ENCODE assay signal across 8 cellular contexts in the genomic region with DNA sequence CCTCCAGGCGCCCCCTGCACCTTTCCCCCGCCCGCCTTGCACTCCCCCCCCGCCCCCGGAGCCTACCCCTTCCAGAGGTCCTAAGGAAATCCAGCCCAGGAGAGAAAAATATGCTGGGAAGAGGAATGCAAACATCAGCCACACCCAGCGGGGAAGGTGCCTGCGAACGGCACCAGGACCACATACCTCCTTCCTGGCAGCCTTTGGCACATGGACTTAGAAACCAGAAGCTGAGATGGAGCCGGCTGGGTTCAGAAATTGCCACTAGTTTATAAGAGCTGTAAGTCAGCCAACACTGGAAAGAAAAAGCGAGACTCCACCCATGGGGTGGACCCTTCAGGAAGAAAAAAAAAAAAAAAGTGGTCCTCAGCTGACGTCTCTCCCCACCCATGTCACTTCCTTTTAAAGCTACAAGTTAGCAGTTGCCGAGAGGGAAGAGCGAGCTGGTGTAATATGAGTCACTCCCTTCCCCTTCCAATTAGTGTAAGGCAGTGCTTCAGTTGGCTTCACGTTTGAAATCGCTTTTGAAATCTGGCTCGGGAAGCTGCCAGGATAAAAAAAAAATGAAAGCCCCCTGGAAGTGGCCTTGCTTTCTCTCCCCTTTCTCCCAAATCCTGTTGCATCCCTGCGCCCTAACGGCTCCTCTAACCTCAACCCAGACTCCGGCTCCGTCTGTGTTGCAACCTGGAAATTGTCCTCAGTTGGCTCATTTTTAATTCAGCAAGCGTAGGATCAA. TPM values are rescaled to one million over a fixed set of nuclear protein-coding genes. Genes with fewer than 3 reads are reported as not detected.
DNase-seq lines count a peak whose midpoint lies in the region; ATAC-seq, FAIRE-seq and TF ChIP-seq lines count a peak whose summit lies in the region.

A gene with protein sequence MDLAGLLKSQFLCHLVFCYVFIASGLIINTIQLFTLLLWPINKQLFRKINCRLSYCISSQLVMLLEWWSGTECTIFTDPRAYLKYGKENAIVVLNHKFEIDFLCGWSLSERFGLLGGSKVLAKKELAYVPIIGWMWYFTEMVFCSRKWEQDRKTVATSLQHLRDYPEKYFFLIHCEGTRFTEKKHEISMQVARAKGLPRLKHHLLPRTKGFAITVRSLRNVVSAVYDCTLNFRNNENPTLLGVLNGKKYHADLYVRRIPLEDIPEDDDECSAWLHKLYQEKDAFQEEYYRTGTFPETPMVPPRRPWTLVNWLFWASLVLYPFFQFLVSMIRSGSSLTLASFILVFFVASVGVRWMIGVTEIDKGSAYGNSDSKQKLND (minus strand): TSS at position 310 of the 736 bp plus-strand sequence. CDS start 41,848 bp downstream, outside the sequence.

- H3K9ac ChIP-seq in BLaER1 (peak within 1 kb of the TSS; percentile 67), HepG2 (ENCODE audit: insufficient read depth, low read depth, low read length) (no peak within 1 kb of the TSS)

- H4K20me1 ChIP-seq in BLaER1 (0 out of 2 replicates have a peak, but pooled peaks cover 6% of the 10 kb centered on the region), HepG2 (ENCODE audit: insufficient read depth, low read length) (no peaks in the 10 kb centered on the region)

- H3K4me1 ChIP-seq in BLaER1 (peaks cover 30% of the 10 kb centered on the region), HepG2 (ENCODE audit: insufficient read depth, low read length) (no peaks in the 10 kb centered on the region)

- in situ Hi-C loops in HepG2 (cut with HindIII; ENCODE audit: extremely low pct_ligation_motif_present, low pct_unique_long_range_greater_than_20kb) = no loop called here

- peak within 1 kb of the TSS; percentile 88 for H3K4me2 ChIP-seq in BLaER1
- H3K4me2 ChIP-seq in HepG2 (ENCODE audit: low read depth, low read length) = peak within 1 kb of the TSS; percentile 34; the same call in 1 of the 2 replicates

- H3K4me3 ChIP-seq in BLaER1 = peak within 1 kb of the TSS; percentile 71
- H3K4me3 ChIP-seq in HepG2 (replicated peaks in 1 of 3; ENCODE audit: insufficient read depth in 1 of 3, low read depth in 2 of 3, low read length in 3 of 3) = no peak within 1 kb of the TSS

- H3K79me2 ChIP-seq in HepG2 (ENCODE audit: insufficient read depth, low read length) = no peaks in the 10 kb centered on the region

- POLR2A ChIA-PET in HepG2 (lab: Yijun Ruan, JAX) = no interaction called here

- H3K4me1 Mint-ChIP-seq in activated CD4-positive, alpha-beta T cell treated with anti-CD3 and anti-CD28 coated beads, Interleukin-2, amount 10 ng/mL, durations not matched to agents 24 days and 14 days = peaks cover 26% of the 10 kb centered on the region

- TF ChIP-seq EP300 in HepG2 (IDR thresholded peaks at IDR 0.05; ENCODE audit: low read depth in 2 of 2, low read length in 2 of 2) (no peak), HepG2 (CRISPR knock-in tag; IDR thresholded peaks at IDR 0.05; ENCODE audit: borderline replicate concordance) (no peak)

- peak; percentile 99 for ATAC-seq in HG03442 (IDR thresholded peaks at IDR 0.05; ENCODE audit: unreplicated experiment)
- ATAC-seq in HepG2 = peak; percentile 77

- no TSS peak for BruUV-seq in HepG2 (replicated peaks; lab: Mats Ljungman, UMichigan)

- H3K36me3 ChIP-seq in BLaER1 = peaks cover 7% of the 10 kb centered on the region; the same call in 1 of the 2 replicates
- no peaks in the 10 kb centered on the region for H3K36me3 ChIP-seq in HepG2 (replicated peaks in 1 of 2; ENCODE audit: control insufficient read depth in 1 of 2, insufficient read depth in 2 of 2, low read length in 2 of 2)

- H2AFZ ChIP-seq in HepG2 (ENCODE audit: low read length) = no peak within 1 kb of the TSS

- no peak for TF ChIP-seq CTCF in HepG2 (CRISPR knock-in tag; IDR thresholded peaks at IDR 0.05)

- peaks cover 7% of the 10 kb centered on the region for H3K36me3 Mint-ChIP-seq in activated CD4-positive, alpha-beta T cell treated with anti-CD3 and anti-CD28 coated beads, Interleukin-2, amount 10 ng/mL, durations not matched to agents 24 days and 14 days (ENCODE audit: low read depth)

- no peak for FAIRE-seq in HepG2 (lab: Jason Lieb, UNC)

- H3K9me3 ChIP-seq in BLaER1 (no peaks in the 10 kb centered on the region), HepG2 (ENCODE audit: low read length) (no peaks in the 10 kb centered on the region)

- WGBS in HepG2 (ENCODE audit: low lambda C conversion rate) = 7% methylated on average over 21 of the region's 21 CpGs

- no peak for TF ChIP-seq RAD21 in HepG2 (CRISPR knock-in tag; IDR thresholded peaks at IDR 0.05)

- no peaks in the 10 kb centered on the region for H3K27me3 ChIP-seq in BLaER1
- peaks cover 0 to 12% of the 10 kb centered on the region in 2 experiments; a peak in 2 of 5 replicates for H3K27me3 ChIP-seq in HepG2 (ENCODE audit: control insufficient read depth in 1 of 2, insufficient read depth in 2 of 2, low read length in 2 of 2)

- CTCF ChIA-PET in HepG2 (lab: Yijun Ruan, JAX; ENCODE audit: low intra/inter-chr PET ratio, low total read pairs) = no interaction called here

- peak within 1 kb of the TSS; percentile 92 for H3K4me3 Mint-ChIP-seq in activated CD4-positive, alpha-beta T cell treated with anti-CD3 and anti-CD28 coated beads, Interleukin-2, amount 10 ng/mL, durations not matched to agents 24 days and 14 days

- H3K27me3 Mint-ChIP-seq in activated CD4-positive, alpha-beta T cell treated with anti-CD3 and anti-CD28 coated beads, Interleukin-2, amount 10 ng/mL, durations not matched to agents 24 days and 14 days = peaks cover 13% of the 10 kb centered on the region

- H3K27ac ChIP-seq in BLaER1 (peak within 1 kb of the TSS; percentile 51; the same call in 1 of the 2 replicates), HepG2 (ENCODE audit: extremely low read length, insufficient read depth, low read length) (no peak within 1 kb of the TSS)

- no peak for TF ChIP-seq POLR2A in HepG2 (IDR thresholded peaks at IDR 0.05; ENCODE audit: insufficient read depth in 1 of 2, low read depth in 2 of 2, low read length in 2 of 2)

- intact Hi-C loops in activated CD4-positive, alpha-beta T cell treated with anti-CD3 and anti-CD28 coated beads, Interleukin-2, amount 10 ng/mL, durations not matched to agents 24 days and 14 days (cut with micrococcal nuclease) = loop anchor here (1.0 to 5.0 kb wide), 4 partner anchors 45 to 1453 kb away; a partner anchor contains a TSS
- intact Hi-C loops in HepG2 (cut with micrococcal nuclease; ENCODE audit: unreplicated experiment) = no loop called here

- DNase-seq in GM19240 (ENCODE audit: insufficient read length, low spot score) = peak; percentile 87
- DNase-seq in NCI-H526 treated with DMSO at 0.1 percent for 48 hours (lab: John Stamatoyannopoulos, UW) = peak; percentile 89
- peak; percentile 93 for DNase-seq in activated CD4-positive, alpha-beta T cell treated with anti-CD3 and anti-CD28 coated beads, Interleukin-2, amount 10 ng/mL, durations not matched to agents 24 days and 14 days
- DNase-seq in dermis blood vessel endothelial cell = peak; percentile 97
- peak; percentile 32 for DNase-seq in HepG2 (ENCODE audit: low spot score)
- DNase-seq in stimulated activated CD4-positive, alpha-beta T cell treated with anti-CD3 and anti-CD28 coated beads, Interleukin-4, amount 100 ng/mL, for 24 hours = peak; percentile 69

- peak within 1 kb of the TSS; percentile 95 for H3K27ac Mint-ChIP-seq in activated CD4-positive, alpha-beta T cell treated with anti-CD3 and anti-CD28 coated beads, Interleukin-2, amount 10 ng/mL, durations not matched to agents 24 days and 14 days

- peaks cover 4% of the 10 kb centered on the region for H3K9me3 Mint-ChIP-seq in activated CD4-positive, alpha-beta T cell treated with anti-CD3 and anti-CD28 coated beads, Interleukin-2, amount 10 ng/mL, durations not matched to agents 24 days and 14 days

TF ChIP-seq in HepG2, 621 proteins besides CTCF, POLR2A, EP300 and RAD21 (continues in another document):
- TF ChIP-seq, protein P1, sequence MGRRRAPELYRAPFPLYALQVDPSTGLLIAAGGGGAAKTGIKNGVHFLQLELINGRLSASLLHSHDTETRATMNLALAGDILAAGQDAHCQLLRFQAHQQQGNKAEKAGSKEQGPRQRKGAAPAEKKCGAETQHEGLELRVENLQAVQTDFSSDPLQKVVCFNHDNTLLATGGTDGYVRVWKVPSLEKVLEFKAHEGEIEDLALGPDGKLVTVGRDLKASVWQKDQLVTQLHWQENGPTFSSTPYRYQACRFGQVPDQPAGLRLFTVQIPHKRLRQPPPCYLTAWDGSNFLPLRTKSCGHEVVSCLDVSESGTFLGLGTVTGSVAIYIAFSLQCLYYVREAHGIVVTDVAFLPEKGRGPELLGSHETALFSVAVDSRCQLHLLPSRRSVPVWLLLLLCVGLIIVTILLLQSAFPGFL (CRISPR knock-in tag; IDR thresholded peaks at IDR 0.05) = no peak
- TF ChIP-seq GABPB1 (CRISPR knock-in tag; IDR thresholded peaks at IDR 0.05) = peak; percentile 43; the same call in 1 of the 2 replicates
- no peak for TF ChIP-seq ZFP62 (CRISPR knock-in tag; IDR thresholded peaks at IDR 0.05)
- TF ChIP-seq HOXA3 (CRISPR knock-in tag; IDR thresholded peaks at IDR 0.05) = no peak

RNA-seq across cellular contexts. Expression of the gene that starts here (rescaled TPM):
- 6.8 and 7.1 TPM in 2 replicates for total RNA-seq in activated CD4-positive, alpha-beta T cell treated with anti-CD3 and anti-CD28 coated beads, Interleukin-2, amount 10 ng/mL, durations not matched to agents 24 days and 14 days
- total RNA-seq in dermis blood vessel endothelial cell = 11.3 and 15.3 TPM in 2 replicates
- 0.04 and 0.07 TPM in 2 replicates for total RNA-seq in HepG2 (2016; rRNA removed; fragmentation: Illumina TruSeq; extraction: Trizol)
- total RNA-seq in HepG2 (2016; cell fraction: cytosol; rRNA removed; fragmentation: Illumina TruSeq; extraction: Trizol; ENCODE audit: low read depth) = under 0.01 TPM in 1 of 2 replicates, not detected in the other
- 0.04 TPM in 2 replicates for total RNA-seq in HepG2 (2016; cell fraction: insoluble cytoplasmic fraction; rRNA removed; fragmentation: Illumina TruSeq; extraction: Trizol)
- total RNA-seq in HepG2 (2016; cell fraction: membrane; rRNA removed; fragmentation: Illumina TruSeq; extraction: Trizol) = 0.03 and 0.22 TPM in 2 replicates
- 0.12 and 0.19 TPM in 2 replicates for total RNA-seq in HepG2 (2016; cell fraction: nucleus; rRNA removed; fragmentation: Illumina TruSeq; extraction: Trizol)
- polyA plus RNA-seq in HepG2 (2011; rRNA removed) = 0.13 and 0.20 TPM in 2 replicates
- 0.03 and 0.10 TPM in 2 replicates for polyA plus RNA-seq in HepG2 (2011; cell fraction: cytosol; rRNA removed)
- 0.39 and 0.40 TPM in 2 replicates for polyA plus RNA-seq in HepG2 (2011; cell fraction: nucleus; rRNA removed)
- 0.12 and 0.33 TPM in 2 replicates for polyA plus RNA-seq in HepG2 (2012)
- 0.06 TPM in 1 of 2 replicates, not detected in the other for polyA plus RNA-seq in HepG2 (2016; cell fraction: cytosol; fragmentation: Illumina TruSeq; extraction: Trizol; ENCODE audit: low read depth)
- not detected in 2 replicates for polyA plus RNA-seq in HepG2 (2016; cell fraction: insoluble cytoplasmic fraction; fragmentation: Illumina TruSeq; extraction: Trizol; ENCODE audit: low read depth)
- polyA plus RNA-seq in HepG2 (2016; cell fraction: membrane; fragmentation: Illumina TruSeq; extraction: Trizol; ENCODE audit: low read depth) = 0.10 TPM in 1 of 2 replicates, not detected in the other
- 0.08 and 0.33 TPM in 2 replicates for polyA plus RNA-seq in HepG2 (2016; cell fraction: nucleus; fragmentation: Illumina TruSeq; extraction: Trizol; ENCODE audit: insufficient read depth, low read depth)
- polyA minus RNA-seq in HepG2 (2011; rRNA and poly(A)+ RNA removed; ENCODE audit: low replicate concordance) = 3.9 TPM in 1 of 2 replicates, not detected in the other
- not detected in 2 replicates for polyA minus RNA-seq in HepG2 (2011; cell fraction: cytosol; rRNA and poly(A)+ RNA removed)
- polyA minus RNA-seq in HepG2 (2011; cell fraction: nucleus; rRNA and poly(A)+ RNA removed) = 0.52 and 1.2 TPM in 2 replicates

Comparison
In these comparisons a context has a peak if more than half of its experiments do, and no peak if none do; other contexts are left out.
1. DNase-seq: peak in every context shown above with its lines; median percentile 97 in dermis blood vessel endothelial cell; 93 in activated CD4-positive, alpha-beta T cell treated with anti-CD3 and anti-CD28 coated beads, Interleukin-2, amount 10 ng/mL, durations not matched to agents 24 days and 14 days; 89 in NCI-H526 treated with DMSO at 0.1 percent for 48 hours; 87 in GM19240; 69 in stimulated activated CD4-positive, alpha-beta T cell treated with anti-CD3 and anti-CD28 coated beads, Interleukin-4, amount 100 ng/mL, for 24 hours; 32 in HepG2.